1 cellular context compared by ENCODE assay signal in genomic region chr17:40553694-40554534, GRCh38.
TF ChIP-seq lines count a peak whose summit lies in the region.

No MANE protein-coding gene starts in this region.

TF ChIP-seq in K562, 482 proteins besides CTCF, POLR2A, EP300 and RAD21 (continued from another document and continues in another):
- TF ChIP-seq ZNF407 (IDR thresholded peaks at IDR 0.05; ENCODE audit: low read depth) (no peak), TAF1 (IDR thresholded peaks at IDR 0.05; ENCODE audit: control insufficient read depth, extremely low read depth, insufficient read depth, low read length, severe bottlenecking) (peak; percentile 27), ZSCAN29 (IDR thresholded peaks at IDR 0.05) (no peak), SRSF9 (IDR thresholded peaks at IDR 0.05; ENCODE audit: borderline replicate concordance, low read depth, low read length) (no peak), MNT (conservative IDR thresholded peaks at IDR 0.05) (peak in 1 of 2 experiments; percentile 68; a peak in 2 of 4 replicates), ILK (tag; IDR thresholded peaks at IDR 0.05; ENCODE audit: borderline replicate concordance, low read depth) (no peak), ZNF175 (CRISPR knock-in tag; IDR thresholded peaks at IDR 0.05; ENCODE audit: low read depth) (no peak; the same call in 1 of the 2 replicates), KDM4B (IDR thresholded peaks at IDR 0.05; ENCODE audit: borderline replicate concordance in 2 of 2, low read depth in 1 of 2) (no peak), SLC30A9 (CRISPR knock-in tag; IDR thresholded peaks at IDR 0.05) (no peak), MEIS2 (IDR thresholded peaks at IDR 0.05; ENCODE audit: partially characterized antibody) (peak; percentile 56), NCOR1 (IDR thresholded peaks at IDR 0.05) (peak; percentile 90), CEBPG (CRISPR knock-in tag; IDR thresholded peaks at IDR 0.05) (no peak), CEBPG (tag; conservative IDR thresholded peaks at IDR 0.05 in 1 of 2, IDR thresholded peaks at IDR 0.05 in 1 of 2) (0 out of 4 replicates have a peak, but pooled peaks of 1 of the 2 experiments have one; percentile 30), GABPB1 (CRISPR knock-in tag; IDR thresholded peaks at IDR 0.05) (no peak), PHB2 (IDR thresholded peaks at IDR 0.05; ENCODE audit: low read depth) (no peak), POLR3A (IDR thresholded peaks at IDR 0.05; ENCODE audit: borderline replicate concordance, extremely low read depth, insufficient read depth, insufficient read length) (no peak), NFXL1 (CRISPR knock-in tag; IDR thresholded peaks at IDR 0.05) (no peak), KAT2B (IDR thresholded peaks at IDR 0.05; ENCODE audit: low read depth, low read length) (no peak), POLR2G (IDR thresholded peaks at IDR 0.05; ENCODE audit: low read depth, low read length) (peak; percentile 50), MTA3 (IDR thresholded peaks at IDR 0.05; ENCODE audit: borderline replicate concordance) (peak; percentile 68; the same call in 1 of the 2 replicates), TAF9B (IDR thresholded peaks at IDR 0.05; ENCODE audit: partially characterized antibody) (peak; percentile 91), ZNF318 (IDR thresholded peaks at IDR 0.05; ENCODE audit: borderline replicate concordance in 1 of 2, low read depth in 1 of 2) (peak in 1 of 2 experiments; percentile 92; a peak in 2 of 4 replicates), RBBP5 (IDR thresholded peaks at IDR 0.05; ENCODE audit: borderline replicate concordance, insufficient read depth, low read length, poor library complexity, severe bottlenecking) (peak; percentile 46), MCM5 (IDR thresholded peaks at IDR 0.05; ENCODE audit: low read depth) (no peak), PKNOX1 (IDR thresholded peaks at IDR 0.05) (peak; percentile 48; the same call in 1 of the 2 replicates), HES1 (IDR thresholded peaks at IDR 0.05; ENCODE audit: low read depth) (no peak), HDAC1 (IDR thresholded peaks at IDR 0.05) (peak in 1 of 2 experiments; percentile 81; a peak in 1 of 4 replicates), CTBP1 (IDR thresholded peaks at IDR 0.05; ENCODE audit: borderline replicate concordance) (peak; percentile 88), MAFG (tag; conservative IDR thresholded peaks at IDR 0.05) (0 out of 2 replicates have a peak, but pooled peaks have one; percentile 11), ETV5 (CRISPR knock-in tag; IDR thresholded peaks at IDR 0.05; ENCODE audit: low read depth) (peak; percentile 61; the same call in 1 of the 2 replicates), RNF2 (IDR thresholded peaks at IDR 0.05) (peak; percentile 77; the same call in 1 of the 2 replicates), ATF1 (CRISPR knock-in tag; IDR thresholded peaks at IDR 0.05) (no peak), ATF1 (tag; IDR thresholded peaks at IDR 0.05) (peak; percentile 35; the same call in 1 of the 2 replicates), ZBTB12 (CRISPR knock-in tag; IDR thresholded peaks at IDR 0.05) (no peak), FOXK1 (CRISPR knock-in tag; IDR thresholded peaks at IDR 0.05; ENCODE audit: borderline replicate concordance) (no peak), SMAD4 (CRISPR knock-in tag; conservative IDR thresholded peaks at IDR 0.05) (peak; percentile 95), TAL1 (IDR thresholded peaks at IDR 0.05) (peak; percentile 85), DPF2 (IDR thresholded peaks at IDR 0.05) (peak; percentile 92), ELK3 (CRISPR knock-in tag; IDR thresholded peaks at IDR 0.05) (no peak), CHD4 (IDR thresholded peaks at IDR 0.05; ENCODE audit: insufficient read depth, insufficient replicate concordance, low read depth, low read length, poor library complexity, severe bottlenecking) (no peak)
